8 cellular contexts compared by ENCODE assay signal in genomic region chr14:99603471-99603933, GRCh38. TPM values are rescaled to one million over a fixed set of nuclear protein-coding genes. Genes with fewer than 3 reads are reported as not detected.
DNase-seq lines count a peak whose midpoint lies in the region; ATAC-seq and TF ChIP-seq lines count a peak whose summit lies in the region.

No MANE protein-coding gene starts in this region.

- intact Hi-C loops in transverse colon (cut with DNase I; ENCODE audit: low total_unique reads) = no loop called here

- WGBS in transverse colon (ENCODE audit: low coverage in 1 of 2), 2 donors = no CpG with 5 or more reads among the region's 61 CpGs

- peak; percentile 3 to 6 for ATAC-seq in naive B cell (ENCODE audit: low read depth in 2 of 2)
- no peak for ATAC-seq in GM18858 (IDR thresholded peaks at IDR 0.05; ENCODE audit: unreplicated experiment)

- peaks cover 0 to 40% (median 4%) of the 10 kb centered on the region in 3 donors for H3K27me3 Mint-ChIP-seq in naive B cell

- H3K9me3 Mint-ChIP-seq in naive B cell = no peaks in the 10 kb centered on the region

- TF ChIP-seq EP300 in transverse colon (IDR thresholded peaks at IDR 0.05; ENCODE audit: low read depth) = no peak

- H3K4me1 Mint-ChIP-seq in naive B cell = peaks cover 8 to 11% (median 8%) of the 10 kb centered on the region in 3 donors

- peak overlapping the region; percentile 46 for H3K9ac ChIP-seq in ES-I3 (ENCODE audit: low read depth, low read length)

- no peaks in the 10 kb centered on the region for H3K36me3 ChIP-seq in ES-I3 (ENCODE audit: insufficient read depth, low read length)
- peaks cover 41% of the 10 kb centered on the region for H3K36me3 ChIP-seq in WERI-Rb-1
- H3K36me3 ChIP-seq in transverse colon = no peaks in the 10 kb centered on the region

- H3K27ac ChIP-seq in WERI-Rb-1 (peak overlapping the region; percentile 74), coronary artery (peak overlapping the region in 1 of 2 donors; percentile 87), transverse colon (peak overlapping the region; percentile 88 to 90 (median 88))

- H3K36me3 Mint-ChIP-seq in naive B cell = no peaks in the 10 kb centered on the region

- H3K27ac Mint-ChIP-seq in naive B cell = no peak overlapping the region

- in situ Hi-C loops in transverse colon (cut with MboI; ENCODE audit: low pct_ligation_motif_present in 1 of 4, low pct_unique_long_range_greater_than_20kb in 1 of 4, low sequenced_read_pairs in 3 of 4) = loop anchor here in 1 of 4 donors (25.0 kb wide), 1 partner anchor 91 kb away; no protein-coding TSS in a partner anchor

- H3K4me1 ChIP-seq in ES-I3 (ENCODE audit: insufficient read depth, low read length) (peaks cover 11% of the 10 kb centered on the region), transverse colon (peaks cover 32 to 59% (median 49%) of the 10 kb centered on the region in 4 donors)

- no peaks in the 10 kb centered on the region for H3K9me3 ChIP-seq in ES-I3 (ENCODE audit: control insufficient read depth, insufficient read depth, low read length)
- no peaks in the 10 kb centered on the region for H3K9me3 ChIP-seq in WERI-Rb-1 (ENCODE audit: severe bottlenecking)
- no peaks in the 10 kb centered on the region for H3K9me3 ChIP-seq in transverse colon

- no peak for TF ChIP-seq CTCF in WERI-Rb-1 (IDR thresholded peaks at IDR 0.05; ENCODE audit: low read depth, low read length)
- TF ChIP-seq CTCF in coronary artery (IDR thresholded peaks at IDR 0.05) = no peak
- TF ChIP-seq CTCF in transverse colon (IDR thresholded peaks at IDR 0.05) = no peak

- H3K27me3 ChIP-seq in WERI-Rb-1 (ENCODE audit: insufficient read depth, low read depth, severe bottlenecking) (no peaks in the 10 kb centered on the region), transverse colon (no peaks in the 10 kb centered on the region)

- TF ChIP-seq POLR2A in transverse colon (IDR thresholded peaks at IDR 0.05) = no peak

- H3K4me3 ChIP-seq in WERI-Rb-1 (ENCODE audit: low read depth, low read length) = peak overlapping the region; percentile 72
- H3K4me3 ChIP-seq in coronary artery = peak overlapping the region; percentile 91
- peak overlapping the region; percentile 33 to 83 (median 59) for H3K4me3 ChIP-seq in transverse colon

- DNase-seq in HT-29 (ENCODE audit: low spot score) = peak; percentile 17
- DNase-seq in WERI-Rb-1 = peak; percentile 29
- no peak for DNase-seq in coronary artery (ENCODE audit: low spot score)
- peak; percentile 38 for DNase-seq in naive B cell
- peak; percentile 33 for DNase-seq in transverse colon
- no peak for DNase-seq in iPS-NIHi11 (ENCODE audit: low spot score)

- peak overlapping the region in 6 of 8 donors; percentile 24 to 57 (median 36) for H3K4me3 Mint-ChIP-seq in naive B cell

RNA-seq across cellular contexts. Expression of gene CCDC85C, which starts 0.5 kb away (rescaled TPM):
- 23.8 and 30.7 TPM in 2 replicates for total RNA-seq in HT-29 (2014; rRNA removed; shearing (Covaris generic))
- polyA plus RNA-seq in naive B cell (ENCODE audit: low read depth in 6 of 6) = under 1 TPM; 0.05 to 0.28 (median 0.24) TPM
- total RNA-seq in transverse colon = 10 to 100 TPM; 19.3 to 55.4 (median 45.7) TPM

RNA-seq across cellular contexts. Expression of gene HHIPL1, which starts 41.4 kb away (rescaled TPM):
- total RNA-seq in HT-29 (2014; rRNA removed; shearing (Covaris generic)) = not detected in 2 replicates
- polyA plus RNA-seq in naive B cell (ENCODE audit: low read depth in 6 of 6) = under 1 TPM in 1 of 6 donors, not detected in 5; 0.13 TPM
- 10 to 100 TPM in 1 of 4 donors, under 1 TPM in 3; 0.40 to 31.0 (median 0.87) TPM for total RNA-seq in transverse colon

Comparison
In these comparisons a context has a peak if more than half of its experiments do, and no peak if none do; other contexts are left out.
1. DNase-seq: peak in HT-29 (single experiment), WERI-Rb-1 (single experiment), naive B cell (single experiment) and transverse colon (single experiment); none in coronary artery (single experiment) and iPS-NIHi11 (single experiment).
2. Peak in every context shown above with its lines, with median percentiles within 50 percentile points of each other: H3K4me3 ChIP-seq.